In the genomic region with DNA sequence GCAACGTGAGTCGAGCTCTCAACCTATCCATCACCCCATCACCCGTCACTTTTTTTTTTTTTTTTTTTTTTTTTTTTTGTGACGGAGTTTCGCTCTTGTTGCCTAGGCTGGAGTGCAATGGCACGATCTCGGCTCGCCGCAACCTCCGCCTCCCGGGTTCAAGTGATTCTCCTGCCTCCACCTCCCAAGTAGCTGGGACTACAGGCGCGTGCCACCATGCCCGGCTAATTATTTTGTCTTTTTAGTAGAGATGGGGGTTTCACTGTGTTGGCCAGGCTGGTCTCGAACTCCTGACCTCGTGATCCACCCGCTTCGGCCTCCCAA, we compare ENCODE assay signal across 8 cellular contexts. TPM values are rescaled to one million over a fixed set of nuclear protein-coding genes. Genes with fewer than 3 reads are reported as not detected.
A peak's percentile ranks its signal among the peaks of the same experiment; 100 is the strongest.
DNase-seq lines count a peak whose midpoint lies in the region; ATAC-seq and TF ChIP-seq lines count a peak whose summit lies in the region.
"Not testable (repeated sequence)": the region's sequence is repeated elsewhere in the genome, so short reads cannot be mapped to it uniquely, and the experiment has no call there.

No MANE protein-coding gene starts in this region.

- not testable (repeated sequence) for H3K27me3 ChIP-seq in OCI-LY3 (ENCODE audit: low read depth, low read length); neutrophil; tibial artery

- not testable (repeated sequence) for TF ChIP-seq CTCF in Calu3 (IDR thresholded peaks at IDR 0.05; ENCODE audit: unreplicated experiment); HFFc6 (IDR thresholded peaks at IDR 0.05); OCI-LY3 (IDR thresholded peaks at IDR 0.05; ENCODE audit: low read depth, low read length); neutrophil (IDR thresholded peaks at IDR 0.05); tibial artery (IDR thresholded peaks at IDR 0.05)

- peaks cover 12% of the 10 kb centered on the region for H3K36me3 Mint-ChIP-seq in Calu3 (ENCODE audit: insufficient read depth, unreplicated experiment)
- not testable (repeated sequence) for H3K36me3 Mint-ChIP-seq in HFFc6 (ENCODE audit: low read depth); activated T-helper 2 cell treated with anti-CD3 and anti-CD28 coated beads, Interferon-gamma antibody, Interleukin-2, Interleukin-4, amounts not matched to agents 10 μg/mL and 5 μg/mL and 100 μg/mL, durations not matched to agents 14 hours and 24 hours and 36 hours (ENCODE audit: low read depth); immature natural killer cell
- H3K36me3 Mint-ChIP-seq in effector memory CD8-positive, alpha-beta T cell (ENCODE audit: insufficient read depth) = peaks cover 11% of the 10 kb centered on the region

- H3K4me3 Mint-ChIP-seq in Calu3 (ENCODE audit: low read depth, unreplicated experiment) (peak overlapping the region; percentile 84), HFFc6 (peak overlapping the region; percentile 95), immature natural killer cell (peak overlapping the region; percentile 90 to 98 (median 98))
- peak overlapping the region; percentile 95 for H3K4me3 Mint-ChIP-seq in activated T-helper 2 cell treated with anti-CD3 and anti-CD28 coated beads, Interferon-gamma antibody, Interleukin-2, Interleukin-4, amounts not matched to agents 10 μg/mL and 5 μg/mL and 100 μg/mL, durations not matched to agents 14 hours and 24 hours and 36 hours (ENCODE audit: low read depth)
- peak overlapping the region; percentile 86 to 89 for H3K4me3 Mint-ChIP-seq in effector memory CD8-positive, alpha-beta T cell

- not testable (repeated sequence) for BruUV-seq in Calu3 (replicated peaks; lab: Mats Ljungman, UMichigan)

- not testable (repeated sequence) for H3K9me3 ChIP-seq in OCI-LY3 (ENCODE audit: insufficient read depth, low read length); neutrophil; tibial artery

- 0 out of 2 replicates have a peak overlapping the region, but pooled peaks have one; percentile 85 for H3K9ac ChIP-seq in OCI-LY3 (ENCODE audit: low read length)

- not testable (repeated sequence) for H3K36me3 ChIP-seq in OCI-LY3 (replicated peaks; ENCODE audit: low read depth, low read length); neutrophil
- peaks cover 0 to 12% (median under 1%) of the 10 kb centered on the region in 3 donors for H3K36me3 ChIP-seq in tibial artery

- H3K4me1 Mint-ChIP-seq in Calu3 (ENCODE audit: low read depth, unreplicated experiment) (peaks cover 11% of the 10 kb centered on the region), HFFc6 (ENCODE audit: low read depth) (peaks cover 22% of the 10 kb centered on the region), immature natural killer cell (peaks cover 19 to 20% of the 10 kb centered on the region in 2 donors)
- H3K4me1 Mint-ChIP-seq in activated T-helper 2 cell treated with anti-CD3 and anti-CD28 coated beads, Interferon-gamma antibody, Interleukin-2, Interleukin-4, amounts not matched to agents 10 μg/mL and 5 μg/mL and 100 μg/mL, durations not matched to agents 14 hours and 24 hours and 36 hours (ENCODE audit: low read depth) = peaks cover 41% of the 10 kb centered on the region
- peaks cover 12 to 18% of the 10 kb centered on the region in 2 donors for H3K4me1 Mint-ChIP-seq in effector memory CD8-positive, alpha-beta T cell (ENCODE audit: low read depth in 2 of 2)

- CTCF ChIA-PET in Calu3 (lab: Charles Lee) = interaction anchor here (0.5 to 1.8 kb wide), 16 partner anchors 9 to 435 kb away, joined by 3 to 15 read pairs (median 4); partner anchors contain the start of genes ACLY and DHX58

- not testable (repeated sequence) for DNase-seq in Calu3; HFFc6; activated T-helper 2 cell treated with anti-CD3 and anti-CD28 coated beads, Interferon-gamma antibody, Interleukin-2, Interleukin-4, amounts not matched to agents 10 μg/mL and 5 μg/mL and 100 μg/mL, durations not matched to agents 14 hours and 24 hours and 36 hours (ENCODE audit: low spot score); effector memory CD8-positive, alpha-beta T cell; immature natural killer cell; tibial artery

- intact Hi-C loops in Calu3 (cut with micrococcal nuclease; ENCODE audit: unreplicated experiment); tibial artery (cut with DNase I; ENCODE audit: low total_unique reads): not testable (repeated sequence)
- intact Hi-C loops in activated T-helper 2 cell treated with anti-CD3 and anti-CD28 coated beads, Interferon-gamma antibody, Interleukin-2, Interleukin-4, amounts not matched to agents 10 μg/mL and 5 μg/mL and 100 μg/mL, durations not matched to agents 14 hours and 24 hours and 36 hours (cut with micrococcal nuclease) = loop anchor here (1.0 to 5.0 kb wide), 3 partner anchors 11 to 63 kb away; partner anchors contain the start of gene KLHL11

- H3K9me3 Mint-ChIP-seq in Calu3 (ENCODE audit: low read depth, unreplicated experiment); HFFc6; activated T-helper 2 cell treated with anti-CD3 and anti-CD28 coated beads, Interferon-gamma antibody, Interleukin-2, Interleukin-4, amounts not matched to agents 10 μg/mL and 5 μg/mL and 100 μg/mL, durations not matched to agents 14 hours and 24 hours and 36 hours; effector memory CD8-positive, alpha-beta T cell; immature natural killer cell: not testable (repeated sequence)

- H4K20me1 ChIP-seq in OCI-LY3 (ENCODE audit: insufficient read depth, low read length) = not testable (repeated sequence)

- not testable (repeated sequence) for H3K27ac ChIP-seq in OCI-LY3 (ENCODE audit: low read length)
- H3K27ac ChIP-seq in neutrophil = peak overlapping the region; percentile 82
- H3K27ac ChIP-seq in tibial artery = peak overlapping the region; percentile 77 to 89

- H3K27ac Mint-ChIP-seq in Calu3 (ENCODE audit: unreplicated experiment) = peak overlapping the region; percentile 83
- H3K27ac Mint-ChIP-seq in HFFc6 = peak overlapping the region; percentile 99
- H3K27ac Mint-ChIP-seq in activated T-helper 2 cell treated with anti-CD3 and anti-CD28 coated beads, Interferon-gamma antibody, Interleukin-2, Interleukin-4, amounts not matched to agents 10 μg/mL and 5 μg/mL and 100 μg/mL, durations not matched to agents 14 hours and 24 hours and 36 hours = peak overlapping the region; percentile 95
- H3K27ac Mint-ChIP-seq in effector memory CD8-positive, alpha-beta T cell = peak overlapping the region; percentile 91 to 93
- H3K27ac Mint-ChIP-seq in immature natural killer cell = peak overlapping the region; percentile 93 to 99 (median 97)

- peak overlapping the region; percentile 82 for H3K4me2 ChIP-seq in OCI-LY3 (ENCODE audit: low read length)

- peak overlapping the region; percentile 99; the same call in 1 of the 2 replicates for H2AFZ ChIP-seq in OCI-LY3 (ENCODE audit: low read depth, low read length)

- H3K4me1 ChIP-seq in OCI-LY3 (ENCODE audit: low read length) = peaks cover 12% of the 10 kb centered on the region
- H3K4me1 ChIP-seq in neutrophil (ENCODE audit: control insufficient read depth in 1 of 2, insufficient read depth in 1 of 2, low read depth in 1 of 2, low read length in 1 of 2) = peaks cover 28 to 37% of the 10 kb centered on the region in 2 experiments
- H3K4me1 ChIP-seq in tibial artery = peaks cover 0 to 18% (median 11%) of the 10 kb centered on the region in 4 donors

- H3K4me3 ChIP-seq in OCI-LY3 (ENCODE audit: low read length) = peak overlapping the region; percentile 97
- H3K4me3 ChIP-seq in neutrophil (ENCODE audit: low read depth in 1 of 2, low read length in 1 of 2) = peak overlapping the region; percentile 66 to 72
- peak overlapping the region; percentile 59 to 62 for H3K4me3 ChIP-seq in tibial artery

- peak; percentile 55 for ATAC-seq in effector memory CD8-positive, alpha-beta T cell (replicated peaks)

- H3K27me3 Mint-ChIP-seq in Calu3 (ENCODE audit: unreplicated experiment); HFFc6 (ENCODE audit: insufficient read depth); activated T-helper 2 cell treated with anti-CD3 and anti-CD28 coated beads, Interferon-gamma antibody, Interleukin-2, Interleukin-4, amounts not matched to agents 10 μg/mL and 5 μg/mL and 100 μg/mL, durations not matched to agents 14 hours and 24 hours and 36 hours (ENCODE audit: low read depth); effector memory CD8-positive, alpha-beta T cell: not testable (repeated sequence)
- peaks cover 9 to 12% (median 10%) of the 10 kb centered on the region in 3 donors for H3K27me3 Mint-ChIP-seq in immature natural killer cell (ENCODE audit: low read depth in 3 of 3)

- H3K79me2 ChIP-seq in OCI-LY3 (ENCODE audit: low read length) = not testable (repeated sequence)

RNA-seq across cellular contexts. Expression of gene ODAD4, which starts 0.4 kb away (rescaled TPM):
- total RNA-seq in Calu3 (2022) = 0.73 and 2.7 TPM in 2 replicates
- total RNA-seq in HFFc6 (2021; fragmentation: NEBNext Ultra II Directional; extraction: Animal tissue kit (Norgen Biotek cat#: 25700)) = 1 to 10 TPM in 3 of 6 experiments, under 1 TPM in 3; 0.74 to 1.8 (median 0.97) TPM
- 0.50 and 0.85 TPM in 2 replicates for total RNA-seq in activated T-helper 2 cell treated with anti-CD3 and anti-CD28 coated beads, Interferon-gamma antibody, Interleukin-2, Interleukin-4, amounts not matched to agents 10 μg/mL and 5 μg/mL and 100 μg/mL, durations not matched to agents 14 hours and 24 hours and 36 hours
- under 1 TPM in 2 of 3 donors, not detected in 1; 0.15 to 0.38 TPM for polyA plus RNA-seq in immature natural killer cell

RNA-seq across cellular contexts. Expression of gene ACLY, which starts 12.0 kb away (rescaled TPM):
- 258 and 265 TPM in 2 replicates for total RNA-seq in Calu3 (2022)
- 100 to 1,000 TPM; 254 to 315 (median 279) TPM for total RNA-seq in HFFc6 (2021; fragmentation: NEBNext Ultra II Directional; extraction: Animal tissue kit (Norgen Biotek cat#: 25700))
- total RNA-seq in activated T-helper 2 cell treated with anti-CD3 and anti-CD28 coated beads, Interferon-gamma antibody, Interleukin-2, Interleukin-4, amounts not matched to agents 10 μg/mL and 5 μg/mL and 100 μg/mL, durations not matched to agents 14 hours and 24 hours and 36 hours = 223 and 232 TPM in 2 replicates
- 10 to 100 TPM; 46.9 to 99.2 (median 49.3) TPM for polyA plus RNA-seq in immature natural killer cell

RNA-seq across cellular contexts. Expression of gene CNP, which starts 35.8 kb away (rescaled TPM):
- total RNA-seq in Calu3 (2022) = 144 and 156 TPM in 2 replicates
- total RNA-seq in HFFc6 (2021; fragmentation: NEBNext Ultra II Directional; extraction: Animal tissue kit (Norgen Biotek cat#: 25700)) = 100 to 1,000 TPM; 105 to 118 (median 111) TPM
- 71.8 and 77.3 TPM in 2 replicates for total RNA-seq in activated T-helper 2 cell treated with anti-CD3 and anti-CD28 coated beads, Interferon-gamma antibody, Interleukin-2, Interleukin-4, amounts not matched to agents 10 μg/mL and 5 μg/mL and 100 μg/mL, durations not matched to agents 14 hours and 24 hours and 36 hours
- polyA plus RNA-seq in immature natural killer cell = 10 to 100 TPM; 22.8 to 56.3 (median 44.1) TPM
